In the genomic region with DNA sequence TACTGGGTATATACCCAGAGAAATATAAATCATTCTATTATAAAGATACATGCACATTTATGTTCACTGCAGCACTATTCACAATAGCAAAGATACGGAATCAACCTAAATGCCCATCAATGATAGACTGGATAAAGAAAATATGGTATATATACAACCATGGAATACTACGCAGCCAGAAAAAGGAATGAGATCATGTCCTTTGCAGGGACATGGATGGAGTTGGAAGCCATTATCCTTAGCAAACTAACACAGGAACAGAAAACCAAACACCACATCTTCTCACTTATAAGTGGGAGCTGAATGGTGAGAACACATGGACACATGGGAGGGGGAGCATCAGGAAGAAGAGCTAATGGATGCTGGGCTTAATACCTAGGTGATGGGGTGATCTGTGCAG, we compare ENCODE assay signal across 19 cellular contexts. TPM values are rescaled to one million over a fixed set of nuclear protein-coding genes. Genes with fewer than 3 reads are reported as not detected.
"Had no signal": no experiment of that assay in that cellular context is flagged by ENCODE, and none has a peak within 500 bp of the region (broad histone marks: within the 10 kb centered on the region; RNA-seq: fewer than 3 reads in every experiment).

No MANE protein-coding gene starts in this region.

RNA-seq across cellular contexts. Expression of gene DIO1, which starts 12.1 kb away (rescaled TPM):
- total RNA-seq: activated naive CD4-positive, alpha-beta T cell treated with anti-CD3 and anti-CD28 coated beads for 36 hours; activated naive CD4-positive, alpha-beta T cell treated with anti-CD3 and anti-CD28 coated beads, Interleukin-2, amount 50 U/mL, for 72 hours; activated naive CD8-positive, alpha-beta T cell treated with anti-CD3 and anti-CD28 coated beads for 36 hours; activated naive CD8-positive, alpha-beta T cell treated with anti-CD3 and anti-CD28 coated beads, Interleukin-2, amount 10 ng/mL, durations not matched to agents 7 days and 5 days; activated T-cell treated with anti-CD3 and anti-CD28 coated beads, Interleukin-2, amount 50 U/mL, for 4 hours; activated T-cell treated with anti-CD3 and anti-CD28 coated beads, Interleukin-2, amount 50 U/mL, for 72 hours; activated T-helper 1 cell treated with anti-CD3 and anti-CD28 coated beads, Interleukin-12 subunit alpha, Interleukin-12 subunit beta, Interleukin-2, Interleukin-4 antibody, amounts not matched to agents 30 ng/mL and 10 ng/mL and 1 ng/mL, durations not matched to agents 14 hours and 24 hours and 36 hours; activated T-helper 17 cell treated with anti-CD3 and anti-CD28 coated beads, Interleukin-2, amount 50 U/mL, for 72 hours; activated T-helper 2 cell treated with anti-CD3 and anti-CD28 coated beads, Interferon-gamma antibody, Interleukin-2, Interleukin-4, amounts not matched to agents 10 μg/mL and 5 μg/mL and 100 μg/mL, durations not matched to agents 14 hours and 24 hours and 36 hours; aorta; ascending aorta; astrocyte; body of pancreas; bronchial epithelial cell; cardiac muscle cell; cardiac septum; cerebellum; chondrocyte had no signal
- polyA plus RNA-seq: adipose tissue, aorta, cardiac muscle cell had no signal
